ENCODE assay signal across 29 cellular contexts in genomic region chr1:245406426-245406825, GRCh38.
"Had no signal": no experiment of that assay in that cellular context is flagged by ENCODE, and none has a peak within 500 bp of the region (broad histone marks: within the 10 kb centered on the region; RNA-seq: fewer than 3 reads in every experiment).

No MANE protein-coding gene starts in this region.

- H3K27ac ChIP-seq: ascending aorta, VCaP had no signal

- FAIRE-seq: bronchial epithelial cell, TTC549 had no signal

- H3K9me3 ChIP-seq: ascending aorta had no signal

- ATAC-seq: activated CD8-positive, alpha-beta memory T cell treated with anti-CD3 and anti-CD28 coated beads, Interleukin-2, amount 10 ng/mL, durations not matched to agents 7 days and 5 days; activated CD8-positive, alpha-beta T cell treated with anti-CD3 and anti-CD28 coated beads, Interleukin-2, amount 10 ng/mL, durations not matched to agents 7 days and 5 days; activated naive CD8-positive, alpha-beta T cell treated with anti-CD3 and anti-CD28 coated beads, Interleukin-2, amount 50 U/mL, for 24 hours had no signal

- H3K4me3 ChIP-seq: ascending aorta, cardiac muscle cell had no signal

- DNase-seq: activated B cell treated with CpG ODN at 0.5 μM for 24 hours; activated CD4-positive, alpha-beta memory T cell treated with anti-CD3 and anti-CD28 coated beads, Interleukin-2, amount 10 ng/mL, durations not matched to agents 7 days and 5 days; activated CD4-positive, alpha-beta T cell treated with anti-CD3 and anti-CD28 coated beads for 4 hours; activated CD4-positive, alpha-beta T cell treated with anti-CD3 and anti-CD28 coated beads, Interleukin-2, amount 10 ng/mL, durations not matched to agents 24 days and 14 days; activated CD4-positive, alpha-beta T cell treated with anti-CD3 and anti-CD28 coated beads, Interleukin-2, amount 50 U/mL, for 48 hours; activated CD4-positive, CD25-positive, alpha-beta regulatory T cell treated with anti-CD3 and anti-CD28 coated beads, Interleukin-2, amount 50 U/mL, for 72 hours; activated CD8-positive, alpha-beta memory T cell treated with anti-CD3 and anti-CD28 coated beads for 24 hours; activated CD8-positive, alpha-beta memory T cell treated with anti-CD3 and anti-CD28 coated beads, Interleukin-2, amount 10 ng/mL, durations not matched to agents 7 days and 5 days; activated CD8-positive, alpha-beta memory T cell treated with anti-CD3 and anti-CD28 coated beads, Interleukin-2, amount 50 U/mL, for 48 hours; activated CD8-positive, alpha-beta T cell treated with anti-CD3 and anti-CD28 coated beads, Interleukin-2, amount 10 ng/mL, durations not matched to agents 7 days and 5 days; activated effector memory CD4-positive, alpha-beta T cell treated with Interleukin-2 at 50 U/mL for 16 hours; activated gamma-delta T cell; activated naive CD4-positive, alpha-beta T cell treated with anti-CD3 and anti-CD28 coated beads, Interleukin-2, amount 10 ng/mL, durations not matched to agents 7 days and 5 days; activated naive CD4-positive, alpha-beta T cell treated with Interleukin-2 at 50 U/mL for 16 hours; activated naive CD8-positive, alpha-beta T cell treated with anti-CD3 and anti-CD28 coated beads, Interleukin-2, amount 10 ng/mL, durations not matched to agents 7 days and 5 days; activated naive CD8-positive, alpha-beta T cell treated with anti-CD3 and anti-CD28 coated beads, Interleukin-2, amount 50 U/mL, for 24 hours; activated T-cell treated with anti-CD3 and anti-CD28 coated beads, Interleukin-2, amount 50 U/mL, for 24 hours; activated T-cell treated with anti-CD3 and anti-CD28 coated beads, Interleukin-2, amount 50 U/mL, for 48 hours; amygdala; anterior cingulate cortex; caudate nucleus; cerebellar nuclear complex; T-helper 2 cell; T-helper 9 cell had no signal

- H3K27me3 ChIP-seq: ascending aorta, cardiac muscle cell had no signal

- H3K4me1 ChIP-seq: ascending aorta had no signal

- H3K36me3 ChIP-seq: ascending aorta, cardiac muscle cell had no signal
